Comparison of ENCODE assay signal across 8 cellular contexts in genomic region chr19:14419038-14419813, GRCh38. TPM values are rescaled to one million over a fixed set of nuclear protein-coding genes. Genes with fewer than 3 reads are reported as not detected.
A peak's percentile ranks its signal among the peaks of the same experiment; 100 is the strongest.
DNase-seq lines count a peak whose midpoint lies in the region; ATAC-seq and TF ChIP-seq lines count a peak whose summit lies in the region.

Gene DDX39A, minus strand, starts transcription at chr19:14419341. Its CDS starts 6,121 bp downstream, at chr19:14413220.

- peaks cover 58% of the 10 kb centered on the region for H3K36me3 Mint-ChIP-seq in effector memory CD8-positive, alpha-beta T cell (ENCODE audit: insufficient read depth)

- no peak for TF ChIP-seq CTCF in GM20000 (IDR thresholded peaks at IDR 0.05; ENCODE audit: extremely low read depth, missing control alignments)

- DNase-seq in CMK (ENCODE audit: low read depth) (peak; percentile 97), GM20000 (ENCODE audit: low spot score) (peak; percentile 96), HT-29 (ENCODE audit: low spot score) (peak; percentile 96), NOMO-1 (lab: John Stamatoyannopoulos, UW; ENCODE audit: unreplicated experiment in 2 of 2) (peak; percentile 99 to 100), medulla oblongata (ENCODE audit: extremely low spot score) (peak; percentile 99)
- peak; percentile 94 to 95 (median 95) for DNase-seq in effector memory CD8-positive, alpha-beta T cell
- peak; percentile 93 for DNase-seq in stimulated activated CD8-positive, alpha-beta memory T cell treated with anti-CD3 and anti-CD28 coated beads, Interleukin-12 subunit alpha, Interleukin-12 subunit beta, amount 100 ng/mL, for 1 hour (ENCODE audit: low read depth)

- peak within 1 kb of the TSS; percentile 88 to 95 for H3K4me3 Mint-ChIP-seq in effector memory CD8-positive, alpha-beta T cell

- peak; percentile 74 for ATAC-seq in effector memory CD8-positive, alpha-beta T cell (replicated peaks)

- H3K27me3 Mint-ChIP-seq in effector memory CD8-positive, alpha-beta T cell: no peaks in the 10 kb centered on the region

- POLR2A ChIA-PET in activated CD8-positive, alpha-beta memory T cell treated with anti-CD3 and anti-CD28 coated beads for 36 hours (lab: Charles Lee): interaction anchor here (1.1 to 1.6 kb wide), 4 partner anchors 14 to 63 kb away, joined by 3 to 4 read pairs (median 4); partner anchors contain the start of gene PKN1

- CTCF ChIA-PET in activated CD8-positive, alpha-beta memory T cell treated with anti-CD3 and anti-CD28 coated beads for 36 hours (lab: Charles Lee): interaction anchor here (0.9 to 2.3 kb wide), 8 partner anchors 10 to 347 kb away, joined by 3 to 14 read pairs (median 4); no protein-coding TSS in a partner anchor

- H3K27ac Mint-ChIP-seq in effector memory CD8-positive, alpha-beta T cell: peak within 1 kb of the TSS; percentile 95 to 99

- H3K4me1 Mint-ChIP-seq in effector memory CD8-positive, alpha-beta T cell (ENCODE audit: low read depth in 2 of 2): peaks cover 27 to 28% of the 10 kb centered on the region in 2 donors

- H3K9me3 Mint-ChIP-seq in effector memory CD8-positive, alpha-beta T cell: no peaks in the 10 kb centered on the region

RNA-seq across cellular contexts. Expression of gene DDX39A, which starts in this region (rescaled TPM):
- 185 and 196 TPM in 2 replicates for total RNA-seq in HT-29 (2014; rRNA removed; shearing (Covaris generic))
- total RNA-seq in activated CD8-positive, alpha-beta memory T cell treated with anti-CD3 and anti-CD28 coated beads for 36 hours: 100 to 1,000 TPM; 276 to 286 TPM

Comparison
In these comparisons a context has a peak if more than half of its experiments do, and no peak if none do; other contexts are left out.
1. Peak in every context shown above with its lines: DNase-seq and ATAC-seq.